Comparison of ENCODE assay signal across 27 cellular contexts in genomic region chr1:4170953-4171352, GRCh38.
A peak's percentile ranks its signal among the peaks of the same experiment; 100 is the strongest.
DNase-seq lines count a peak whose midpoint lies in the region; ATAC-seq and TF ChIP-seq lines count a peak whose summit lies in the region.
"Had no signal": no experiment of that assay in that cellular context is flagged by ENCODE, and none has a peak within 500 bp of the region (broad histone marks: within the 10 kb centered on the region; RNA-seq: fewer than 3 reads in every experiment).

No MANE protein-coding gene starts in this region.

- intact Hi-C loops in left lung (cut with DNase I) = no loop called here
- intact Hi-C loops in sigmoid colon (cut with DNase I) = no loop called here

- H3K4me1 ChIP-seq in left lung (no peaks in the 10 kb centered on the region), sigmoid colon (no peaks in the 10 kb centered on the region)
- no peaks in the 10 kb centered on the region for H3K4me1 ChIP-seq in effector memory CD4-positive, alpha-beta T cell (ENCODE audit: control insufficient read depth, insufficient read depth, low read length, poor library complexity, severe bottlenecking)
- H3K4me1 ChIP-seq: Caco-2, gastroesophageal sphincter, uterus had no signal

- no peaks in the 10 kb centered on the region for H3K4me1 Mint-ChIP-seq in activated T-cell treated with anti-CD3 and anti-CD28 coated beads, Interleukin-2, amount 50 U/mL, for 24 hours (ENCODE audit: low read depth)
- peaks cover 52% of the 10 kb centered on the region for H3K4me1 Mint-ChIP-seq in brain
- peaks cover 31% of the 10 kb centered on the region for H3K4me1 Mint-ChIP-seq in nephron progenitor cell
- H3K4me1 Mint-ChIP-seq: CD14-positive monocyte, immature natural killer cell had no signal

- no peak overlapping the region for H3K27ac Mint-ChIP-seq in activated T-cell treated with anti-CD3 and anti-CD28 coated beads, Interleukin-2, amount 50 U/mL, for 24 hours
- H3K27ac Mint-ChIP-seq in brain = peak overlapping the region in 3 of 5 experiments; percentile 52 to 78 (median 69)
- no peak overlapping the region for H3K27ac Mint-ChIP-seq in nephron progenitor cell
- H3K27ac Mint-ChIP-seq: immature natural killer cell; stimulated activated naive CD8-positive, alpha-beta T cell treated with anti-CD3 and anti-CD28 coated beads, Interleukin-15, Interleukin-2, amounts not matched to agents 100 ng/mL and 50 ng/mL, for 24 hours had no signal

- TF ChIP-seq EP300 in sigmoid colon (IDR thresholded peaks at IDR 0.05) = no peak

- no peaks in the 10 kb centered on the region for H3K9me3 Mint-ChIP-seq in activated T-cell treated with anti-CD3 and anti-CD28 coated beads, Interleukin-2, amount 50 U/mL, for 24 hours
- peaks cover 0 to 79% (median 6%) of the 10 kb centered on the region in 5 experiments for H3K9me3 Mint-ChIP-seq in brain
- no peaks in the 10 kb centered on the region for H3K9me3 Mint-ChIP-seq in nephron progenitor cell
- H3K9me3 Mint-ChIP-seq: immature natural killer cell; naive thymus-derived CD8-positive, alpha-beta T cell; stimulated activated naive CD8-positive, alpha-beta T cell treated with anti-CD3 and anti-CD28 coated beads, Interleukin-15, Interleukin-2, amounts not matched to agents 100 ng/mL and 50 ng/mL, for 24 hours had no signal

- H3K27ac ChIP-seq in left lung (no peak overlapping the region), sigmoid colon (no peak overlapping the region)
- H3K27ac ChIP-seq in effector memory CD4-positive, alpha-beta T cell (ENCODE audit: insufficient read depth, low read length, poor library complexity, severe bottlenecking) = no peak overlapping the region
- H3K27ac ChIP-seq: brain microvascular endothelial cell, gastroesophageal sphincter, SK-N-MC, uterus had no signal

- H3K4me3 Mint-ChIP-seq in activated T-cell treated with anti-CD3 and anti-CD28 coated beads, Interleukin-2, amount 50 U/mL, for 24 hours = no peak overlapping the region
- no peak overlapping the region for H3K4me3 Mint-ChIP-seq in brain
- H3K4me3 Mint-ChIP-seq in nephron progenitor cell = no peak overlapping the region
- H3K4me3 Mint-ChIP-seq: CD14-positive monocyte; immature natural killer cell; naive thymus-derived CD8-positive, alpha-beta T cell; stimulated activated naive CD8-positive, alpha-beta T cell treated with anti-CD3 and anti-CD28 coated beads, Interleukin-15, Interleukin-2, amounts not matched to agents 100 ng/mL and 50 ng/mL, for 24 hours had no signal

- H3K27me3 ChIP-seq in left lung = peaks cover 0 to 63% of the 10 kb centered on the region in 2 donors
- peaks cover 0 to 33% (median 13%) of the 10 kb centered on the region in 3 donors for H3K27me3 ChIP-seq in sigmoid colon
- no peaks in the 10 kb centered on the region for H3K27me3 ChIP-seq in effector memory CD4-positive, alpha-beta T cell (replicated peaks; ENCODE audit: control insufficient read depth, insufficient read depth, low read length, poor library complexity, severe bottlenecking)
- H3K27me3 ChIP-seq: brain microvascular endothelial cell, uterus had no signal

- H3K27me3 Mint-ChIP-seq in activated T-cell treated with anti-CD3 and anti-CD28 coated beads, Interleukin-2, amount 50 U/mL, for 24 hours = peaks cover 28% of the 10 kb centered on the region
- H3K27me3 Mint-ChIP-seq in brain (peaks cover 8% of the 10 kb centered on the region), nephron progenitor cell (ENCODE audit: low read depth, poor library complexity) (peaks cover 4% of the 10 kb centered on the region)

- H3K4me3 ChIP-seq in left lung (no peak overlapping the region), sigmoid colon (no peak overlapping the region)
- no peak overlapping the region for H3K4me3 ChIP-seq in effector memory CD4-positive, alpha-beta T cell (ENCODE audit: insufficient read depth, low read depth, low read length, poor library complexity, severe bottlenecking)
- H3K4me3 ChIP-seq: gastroesophageal sphincter, SK-N-MC, uterus had no signal

- H3K36me3 ChIP-seq in left lung = no peaks in the 10 kb centered on the region
- H3K36me3 ChIP-seq in sigmoid colon = no peaks in the 10 kb centered on the region
- H3K36me3 ChIP-seq in effector memory CD4-positive, alpha-beta T cell (ENCODE audit: control insufficient read depth, insufficient read depth, low read length) = no peaks in the 10 kb centered on the region
- H3K36me3 ChIP-seq: brain microvascular endothelial cell, gastroesophageal sphincter, uterus had no signal

- ATAC-seq in left lung = peak; percentile 25
- ATAC-seq in HG03469 (IDR thresholded peaks at IDR 0.05; ENCODE audit: unreplicated experiment) = no peak
- ATAC-seq: gastroesophageal sphincter; naive thymus-derived CD8-positive, alpha-beta T cell had no signal

- TF ChIP-seq POLR2A in sigmoid colon (IDR thresholded peaks at IDR 0.05) = no peak

- no peaks in the 10 kb centered on the region for H3K36me3 Mint-ChIP-seq in activated T-cell treated with anti-CD3 and anti-CD28 coated beads, Interleukin-2, amount 50 U/mL, for 24 hours (ENCODE audit: low read depth)
- H3K36me3 Mint-ChIP-seq in brain (no peaks in the 10 kb centered on the region), nephron progenitor cell (ENCODE audit: low read depth) (no peaks in the 10 kb centered on the region)
- H3K36me3 Mint-ChIP-seq: CD14-positive monocyte; immature natural killer cell; naive thymus-derived CD8-positive, alpha-beta T cell had no signal

- TF ChIP-seq CTCF in brain (conservative IDR thresholded peaks at IDR 0.05) (no peak), left lung (IDR thresholded peaks at IDR 0.05) (no peak), sigmoid colon (IDR thresholded peaks at IDR 0.05) (no peak), nephron progenitor cell (IDR thresholded peaks at IDR 0.05) (no peak)

- WGBS in sigmoid colon, 2 donors = 82 to 83% methylated on average over 13 of the region's 13 CpGs

- peak; percentile 14 for DNase-seq in activated T-cell treated with anti-CD3 and anti-CD28 coated beads, Interleukin-2, amount 50 U/mL, for 24 hours
- DNase-seq in activated T-cell treated with anti-CD3 and anti-CD28 coated beads, Interleukin-2, amount 50 U/mL, for 1 hour = no peak
- DNase-seq in left lung = no peak
- peak; percentile 40 for DNase-seq in sigmoid colon
- DNase-seq in effector memory CD4-positive, alpha-beta T cell = no peak
- DNase-seq in nephron progenitor cell = no peak
- DNase-seq: 8988T; activated CD4-positive, CD25-positive, alpha-beta regulatory T cell; activated naive CD4-positive, alpha-beta T cell treated with anti-CD3 and anti-CD28 coated beads, Interleukin-2, amount 50 U/mL, for 16 hours; brain microvascular endothelial cell; Caco-2; DMS79; GDM1; immature natural killer cell; naive thymus-derived CD8-positive, alpha-beta T cell; NCI-H1417; NCI-H526; retina; stimulated activated CD4-positive, alpha-beta T cell treated with anti-CD3 and anti-CD28 coated beads, Interleukin-2, amount 100 ng/mL, for 24 hours; T-helper 1 cell; uterus had no signal

- H3K9me3 ChIP-seq in left lung (no peaks in the 10 kb centered on the region), sigmoid colon (no peaks in the 10 kb centered on the region)
- H3K9me3 ChIP-seq in effector memory CD4-positive, alpha-beta T cell (ENCODE audit: control insufficient read depth, low read length) = no peaks in the 10 kb centered on the region
- H3K9me3 ChIP-seq: Caco-2, gastroesophageal sphincter, uterus had no signal

Comparison
In these comparisons a context has a peak if more than half of its experiments do, and no peak if none do; other contexts are left out.
1. DNase-seq: peak in activated T-cell treated with anti-CD3 and anti-CD28 coated beads, Interleukin-2, amount 50 U/mL, for 24 hours (single experiment) and sigmoid colon (single experiment); none in activated T-cell treated with anti-CD3 and anti-CD28 coated beads, Interleukin-2, amount 50 U/mL, for 1 hour (single experiment), left lung (0 of 2), effector memory CD4-positive, alpha-beta T cell (0 of 3) and nephron progenitor cell (single experiment).
2. H3K27ac Mint-ChIP-seq: peak in brain (3 of 5); none in activated T-cell treated with anti-CD3 and anti-CD28 coated beads, Interleukin-2, amount 50 U/mL, for 24 hours (single experiment) and nephron progenitor cell (single experiment).